In the genomic region with DNA sequence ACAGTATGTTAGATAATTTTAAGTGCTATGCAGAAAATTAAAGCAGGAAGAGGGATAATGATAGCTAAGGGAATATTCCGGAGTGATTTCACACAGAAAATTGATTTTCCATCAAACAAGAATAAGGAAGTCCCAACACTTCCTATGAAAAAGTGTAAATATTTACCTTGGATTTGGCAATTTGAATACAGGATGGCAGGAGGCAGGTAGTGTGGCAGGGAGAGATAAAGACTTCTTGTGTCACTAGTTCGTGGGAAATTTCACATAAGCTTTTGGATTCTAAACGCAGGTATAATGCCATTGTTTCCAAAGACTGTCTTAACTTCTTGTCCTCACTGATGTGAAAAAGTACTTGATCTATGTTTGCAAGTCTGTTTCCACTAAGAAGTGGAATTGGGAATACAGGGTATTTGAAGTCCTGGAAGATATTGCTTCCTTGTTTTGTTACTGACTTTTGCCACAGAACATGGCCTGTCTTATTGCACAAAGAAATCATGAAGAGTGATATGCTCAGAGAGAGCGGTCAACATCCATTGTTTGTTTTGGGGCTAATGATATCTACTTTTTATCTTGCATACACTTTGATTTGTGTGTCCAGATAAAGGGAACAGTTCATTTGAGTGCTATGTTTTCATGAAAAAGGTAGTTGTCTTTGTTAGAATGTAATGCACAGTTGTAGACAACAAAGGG, we compare ENCODE assay signal across 26 cellular contexts.
"Had no signal": no experiment of that assay in that cellular context is flagged by ENCODE, and none has a peak within 500 bp of the region (broad histone marks: within the 10 kb centered on the region; RNA-seq: fewer than 3 reads in every experiment).

No MANE protein-coding gene starts in this region.

- H3K4me2 ChIP-seq: KMS-11, SK-N-SH had no signal

- H3K9ac ChIP-seq: KMS-11, SK-N-SH had no signal

- H3K4me1 ChIP-seq: ascending aorta, Peyer's patch, SJCRH30 had no signal

- H3K9me3 Mint-ChIP-seq: activated naive CD4-positive, alpha-beta T cell treated with anti-CD3 and anti-CD28 coated beads, Interleukin-2, amount 50 U/mL, for 24 hours had no signal

- H3K4me3 ChIP-seq: ascending aorta, Peyer's patch, SJCRH30 had no signal

- H3K27me3 ChIP-seq: ascending aorta, Peyer's patch, SJCRH30 had no signal

- H3K27me3 Mint-ChIP-seq: activated CD8-positive, alpha-beta memory T cell treated with anti-CD3 and anti-CD28 coated beads, Interleukin-2, amount 10 ng/mL, durations not matched to agents 7 days and 5 days; activated naive CD4-positive, alpha-beta T cell treated with anti-CD3 and anti-CD28 coated beads, Interleukin-2, amount 50 U/mL, for 24 hours; activated naive CD8-positive, alpha-beta T cell treated with anti-CD3 and anti-CD28 coated beads, Interleukin-2, amount 50 U/mL, for 24 hours; activated T-cell treated with anti-CD3 and anti-CD28 coated beads, Interleukin-2, amount 50 U/mL, for 24 hours; brain; central memory CD8-positive, alpha-beta T cell had no signal

- H3K9me3 ChIP-seq: ascending aorta, Peyer's patch, SJCRH30, SK-N-SH had no signal

- H3K27ac Mint-ChIP-seq: activated CD8-positive, alpha-beta memory T cell treated with anti-CD3 and anti-CD28 coated beads, Interleukin-2, amount 10 ng/mL, durations not matched to agents 7 days and 5 days; activated naive CD4-positive, alpha-beta T cell treated with anti-CD3 and anti-CD28 coated beads, Interleukin-2, amount 50 U/mL, for 24 hours; activated naive CD8-positive, alpha-beta T cell treated with anti-CD3 and anti-CD28 coated beads, Interleukin-2, amount 50 U/mL, for 24 hours; activated T-cell treated with anti-CD3 and anti-CD28 coated beads, Interleukin-2, amount 50 U/mL, for 24 hours; activated T-helper 1 cell treated with anti-CD3 and anti-CD28 coated beads, Interleukin-12 subunit alpha, Interleukin-12 subunit beta, Interleukin-2, Interleukin-4 antibody, amounts not matched to agents 30 ng/mL and 10 ng/mL and 1 ng/mL, durations not matched to agents 14 hours and 24 hours and 36 hours; brain had no signal

- H3K27ac ChIP-seq: ascending aorta, KMS-11, Peyer's patch, RWPE1, SJCRH30, WERI-Rb-1 had no signal

- ATAC-seq: activated CD8-positive, alpha-beta memory T cell treated with anti-CD3 and anti-CD28 coated beads, Interleukin-2, amount 10 ng/mL, durations not matched to agents 7 days and 5 days; activated naive CD8-positive, alpha-beta T cell treated with anti-CD3 and anti-CD28 coated beads, Interleukin-2, amount 50 U/mL, for 24 hours had no signal

- H3K4me1 Mint-ChIP-seq: activated CD8-positive, alpha-beta memory T cell treated with anti-CD3 and anti-CD28 coated beads, Interleukin-2, amount 10 ng/mL, durations not matched to agents 7 days and 5 days; activated naive CD4-positive, alpha-beta T cell treated with anti-CD3 and anti-CD28 coated beads, Interleukin-2, amount 50 U/mL, for 24 hours; activated naive CD8-positive, alpha-beta T cell treated with anti-CD3 and anti-CD28 coated beads, Interleukin-2, amount 50 U/mL, for 24 hours; brain; central memory CD8-positive, alpha-beta T cell had no signal

- H3K4me3 Mint-ChIP-seq: activated CD8-positive, alpha-beta memory T cell treated with anti-CD3 and anti-CD28 coated beads, Interleukin-2, amount 10 ng/mL, durations not matched to agents 7 days and 5 days; activated naive CD4-positive, alpha-beta T cell treated with anti-CD3 and anti-CD28 coated beads, Interleukin-2, amount 50 U/mL, for 24 hours; activated naive CD8-positive, alpha-beta T cell treated with anti-CD3 and anti-CD28 coated beads, Interleukin-2, amount 50 U/mL, for 24 hours; activated T-cell treated with anti-CD3 and anti-CD28 coated beads, Interleukin-2, amount 50 U/mL, for 24 hours; activated T-helper 1 cell treated with anti-CD3 and anti-CD28 coated beads, Interleukin-12 subunit alpha, Interleukin-12 subunit beta, Interleukin-2, Interleukin-4 antibody, amounts not matched to agents 30 ng/mL and 10 ng/mL and 1 ng/mL, durations not matched to agents 14 hours and 24 hours and 36 hours; brain; central memory CD8-positive, alpha-beta T cell had no signal

- H3K36me3 Mint-ChIP-seq: activated CD8-positive, alpha-beta memory T cell treated with anti-CD3 and anti-CD28 coated beads, Interleukin-2, amount 10 ng/mL, durations not matched to agents 7 days and 5 days; activated naive CD4-positive, alpha-beta T cell treated with anti-CD3 and anti-CD28 coated beads, Interleukin-2, amount 50 U/mL, for 24 hours; brain had no signal

- H3K36me3 ChIP-seq: ascending aorta, Peyer's patch, SJCRH30, WERI-Rb-1 had no signal

- DNase-seq: activated CD4-positive, alpha-beta T cell treated with anti-CD3 and anti-CD28 coated beads for 48 hours; activated CD4-positive, alpha-beta T cell treated with anti-CD3 and anti-CD28 coated beads, Interleukin-2, amount 50 U/mL, for 48 hours; activated CD4-positive, CD25-positive, alpha-beta regulatory T cell treated with anti-CD3 and anti-CD28 coated beads, Interleukin-2, amount 50 U/mL, for 72 hours; activated CD8-positive, alpha-beta memory T cell treated with anti-CD3 and anti-CD28 coated beads, Interleukin-2, amount 10 ng/mL, durations not matched to agents 7 days and 5 days; activated effector memory CD4-positive, alpha-beta T cell treated with Interleukin-2 at 50 U/mL for 16 hours; activated naive CD4-positive, alpha-beta T cell; activated naive CD8-positive, alpha-beta T cell treated with anti-CD3 and anti-CD28 coated beads, Interleukin-2, amount 50 U/mL, for 24 hours; activated T-cell treated with anti-CD3 and anti-CD28 coated beads, Interleukin-2, amount 50 U/mL, for 24 hours; amniotic stem cell; NCI-H1092; NCI-H1417; NCI-H2029; NCI-H446 treated with DMSO at 0.1 percent for 48 hours; Peyer's patch; Right ventricle myocardium superior; SJCRH30; SK-N-SH; T-helper 1 cell; WERI-Rb-1 had no signal
